Comparison of ENCODE assay signal across 3 cellular contexts in genomic region chr10:25582961-25583360, GRCh38.
"Had no signal": no experiment of that assay in that cellular context is flagged by ENCODE, and none has a peak within 500 bp of the region (broad histone marks: within the 10 kb centered on the region; RNA-seq: fewer than 3 reads in every experiment).

No MANE protein-coding gene starts in this region.

- DNase-seq: GDM1, GF-D8 had no signal

- ATAC-seq: GM12878 had no signal
